9 cellular contexts compared by ENCODE assay signal in the genomic region with DNA sequence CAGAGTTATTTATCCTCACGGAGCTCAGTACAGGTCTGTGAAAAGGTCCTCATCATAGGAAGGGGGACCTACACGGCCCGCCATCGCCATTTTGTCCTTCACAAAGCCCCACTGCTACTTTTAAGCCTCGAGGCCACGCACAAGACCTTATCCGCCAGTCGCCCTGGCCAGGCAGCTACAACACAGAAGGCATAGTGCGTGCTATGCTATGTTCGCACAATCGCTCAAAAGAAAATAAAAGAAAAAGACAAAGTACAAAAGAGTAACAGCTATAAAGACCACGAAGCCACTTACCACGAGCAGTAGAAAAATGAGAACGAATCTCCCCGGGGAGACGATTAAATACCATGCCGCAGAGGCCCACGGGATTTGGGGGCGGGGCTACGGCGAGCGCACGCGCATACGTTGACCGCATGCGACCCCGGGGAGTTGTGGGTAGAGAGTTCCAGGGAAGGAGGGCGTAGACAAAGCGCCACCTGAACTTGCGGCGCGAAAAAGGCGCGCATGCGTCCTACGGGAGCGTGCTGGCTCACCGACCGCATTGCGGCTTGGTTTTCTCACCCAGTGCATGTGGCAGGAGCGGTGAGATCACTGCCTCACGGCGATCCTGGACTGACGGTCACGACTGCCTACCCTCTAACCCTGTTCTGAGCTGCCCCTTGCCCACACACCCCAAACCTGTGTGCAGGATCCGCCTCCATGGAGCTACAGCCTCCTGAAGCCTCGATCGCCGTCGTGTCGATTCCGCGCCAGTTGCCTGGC. TPM values are rescaled to one million over a fixed set of nuclear protein-coding genes. Genes with fewer than 3 reads are reported as not detected.
DNase-seq lines count a peak whose midpoint lies in the region; ATAC-seq and TF ChIP-seq lines count a peak whose summit lies in the region.
"Had no signal": no experiment of that assay in that cellular context is flagged by ENCODE, and none has a peak within 500 bp of the region (broad histone marks: within the 10 kb centered on the region; RNA-seq: fewer than 3 reads in every experiment).

No MANE protein-coding gene starts in this region.

- no peaks in the 10 kb centered on the region for H3K9me3 Mint-ChIP-seq in chondrocyte (ENCODE audit: low read depth)

- peak overlapping the region; percentile 95 for H3K27ac Mint-ChIP-seq in chondrocyte (ENCODE audit: unreplicated experiment)

- peak; percentile 74 for ATAC-seq in HG03378 (IDR thresholded peaks at IDR 0.05; ENCODE audit: unreplicated experiment)

- TF ChIP-seq CTCF in chondrocyte (IDR thresholded peaks at IDR 0.05) = no peak

- peak; percentile 100 for TF ChIP-seq POLR2A in GM19099 (IDR thresholded peaks at IDR 0.05; ENCODE audit: extremely low read depth, insufficient read length, low read depth)

- H3K36me3 Mint-ChIP-seq in chondrocyte (ENCODE audit: low read depth) = peaks cover 31% of the 10 kb centered on the region

- no peaks in the 10 kb centered on the region for H3K27me3 Mint-ChIP-seq in chondrocyte (ENCODE audit: low read depth)

- peak; percentile 94 to 95 for DNase-seq in AML-193 (lab: John Stamatoyannopoulos, UW)
- peak; percentile 96 for DNase-seq in NCI-H460 (ENCODE audit: extremely low read depth, low read depth)
- peak; percentile 98 for DNase-seq in activated CD4-positive, alpha-beta T cell treated with anti-CD3 and anti-CD28 coated beads for 1 hour
- peak; percentile 96 for DNase-seq in chondrocyte (ENCODE audit: low spot score)
- DNase-seq in kidney tubule cell (ENCODE audit: low spot score) = peak; percentile 99
- peak; percentile 96 to 98 for DNase-seq in stimulated activated CD4-positive, alpha-beta T cell treated with anti-CD3 and anti-CD28 coated beads, Interleukin-1b, Interleukin-23, amount 100 ng/mL, for 1 hour (ENCODE audit: low read depth in 2 of 2)

- H3K4me3 Mint-ChIP-seq in chondrocyte (ENCODE audit: unreplicated experiment) = peak overlapping the region; percentile 95

- peaks cover 54% of the 10 kb centered on the region for H3K4me1 Mint-ChIP-seq in chondrocyte (ENCODE audit: low read depth)

RNA-seq across cellular contexts. Expression of a gene that starts 16.4 kb away (rescaled TPM):
- total RNA-seq in NCI-H460 (2014; rRNA removed; shearing (Covaris generic)) = 64.7 and 71.2 TPM in 2 replicates
- polyA plus RNA-seq in NCI-H460 (2014; cell fraction: nucleus; rRNA removed) = 179 and 202 TPM in 2 replicates
- total RNA-seq in chondrocyte = 26.4 to 27.9 TPM (median 27.3 TPM) in 3 replicates

RNA-seq across cellular contexts. Expression of a gene that starts 23.1 kb away (rescaled TPM):
- total RNA-seq in NCI-H460 (2014; rRNA removed; shearing (Covaris generic)) = not detected in 2 replicates
- polyA plus RNA-seq in NCI-H460 (2014; cell fraction: nucleus; rRNA removed) = not detected in 2 replicates
- total RNA-seq in chondrocyte = 0.65 TPM in 1 of 3 replicates, not detected in the others
- polyA plus RNA-seq: adipose tissue had no signal

RNA-seq across cellular contexts. Expression of a gene that starts 23.9 kb away (rescaled TPM):
- total RNA-seq in NCI-H460 (2014; rRNA removed; shearing (Covaris generic)) = 14.7 and 15.9 TPM in 2 replicates
- polyA plus RNA-seq in NCI-H460 (2014; cell fraction: nucleus; rRNA removed) = 7.6 and 16.4 TPM in 2 replicates
- 44.0 to 52.2 TPM (median 45.5 TPM) in 3 replicates for total RNA-seq in chondrocyte

RNA-seq across cellular contexts. Expression of a gene that starts 24.9 kb away (rescaled TPM):
- 449 and 464 TPM in 2 replicates for total RNA-seq in NCI-H460 (2014; rRNA removed; shearing (Covaris generic))
- 650 and 661 TPM in 2 replicates for polyA plus RNA-seq in NCI-H460 (2014; cell fraction: nucleus; rRNA removed)
- total RNA-seq in chondrocyte = 125 to 380 TPM (median 374 TPM) in 3 replicates

RNA-seq across cellular contexts. Expression of a gene that starts 50.5 kb away (rescaled TPM):
- total RNA-seq in NCI-H460 (2014; rRNA removed; shearing (Covaris generic)) = 18.7 and 28.7 TPM in 2 replicates
- 21.5 and 40.1 TPM in 2 replicates for polyA plus RNA-seq in NCI-H460 (2014; cell fraction: nucleus; rRNA removed)
- total RNA-seq in chondrocyte = 51.3 to 69.5 TPM (median 52.4 TPM) in 3 replicates

Comparison
In these comparisons a context has a peak if more than half of its experiments do, and no peak if none do; other contexts are left out.
1. Peak in every context shown above with its lines: DNase-seq and ATAC-seq.